In genomic region chr17:65560628-65561371, GRCh38 we compare ENCODE assay signal across 8 cellular contexts. TPM values are rescaled to one million over a fixed set of nuclear protein-coding genes. Genes with fewer than 3 reads are reported as not detected.
DNase-seq lines count a peak whose midpoint lies in the region; ATAC-seq and TF ChIP-seq lines count a peak whose summit lies in the region.

No MANE protein-coding gene starts in this region.

- H3K4me3 ChIP-seq in Loucy (ENCODE audit: low read length, poor library complexity, severe bottlenecking) (peak overlapping the region; percentile 73), SU-DHL-6 (ENCODE audit: insufficient read depth, low read length, poor library complexity, severe bottlenecking) (peak overlapping the region; percentile 71), adipocyte (ENCODE audit: low read length) (peak overlapping the region; percentile 94), parathyroid adenoma (ENCODE audit: low read depth, low read length) (peak overlapping the region; percentile 81), thoracic aorta (no peak overlapping the region)

- no peaks in the 10 kb centered on the region for H3K79me2 ChIP-seq in Loucy (ENCODE audit: insufficient read depth, low read length)
- no peaks in the 10 kb centered on the region for H3K79me2 ChIP-seq in SU-DHL-6 (ENCODE audit: insufficient read depth, low read length)
- no peaks in the 10 kb centered on the region for H3K79me2 ChIP-seq in parathyroid adenoma

- H2AFZ ChIP-seq in Loucy (ENCODE audit: low read length) (peak overlapping the region; percentile 90; the same call in 1 of the 2 replicates), SU-DHL-6 (ENCODE audit: low read depth, low read length, severe bottlenecking) (peak overlapping the region; percentile 92), parathyroid adenoma (peak overlapping the region; percentile 94)

- DNase-seq in AML-193 (lab: John Stamatoyannopoulos, UW) (peak; percentile 34 to 52), adipocyte (ENCODE audit: low read depth) (peak; percentile 95), cardiac septum (ENCODE audit: low spot score) (peak; percentile 85), thoracic aorta (ENCODE audit: low spot score) (peak; percentile 58)

- TF ChIP-seq CTCF in Loucy (conservative IDR thresholded peaks at IDR 0.05; ENCODE audit: low read length) (no peak), SU-DHL-6 (IDR thresholded peaks at IDR 0.05; ENCODE audit: insufficient read depth, low read length, poor library complexity, severe bottlenecking) (no peak), parathyroid adenoma (IDR thresholded peaks at IDR 0.05) (no peak), thoracic aorta (IDR thresholded peaks at IDR 0.05) (no peak)

- H3K9me2 ChIP-seq in Loucy (replicated peaks; ENCODE audit: low read depth, low read length) (no peaks in the 10 kb centered on the region), SU-DHL-6 (replicated peaks; ENCODE audit: insufficient read depth, low read length) (no peaks in the 10 kb centered on the region)

- H3K4me1 ChIP-seq in Loucy (ENCODE audit: insufficient read depth, low read length, poor library complexity, severe bottlenecking) (peaks cover 33% of the 10 kb centered on the region), adipocyte (ENCODE audit: control insufficient read depth, insufficient read depth, low read length) (peaks cover 18% of the 10 kb centered on the region), parathyroid adenoma (peaks cover 12% of the 10 kb centered on the region), thoracic aorta (ENCODE audit: control insufficient read depth in 1 of 2, low read depth in 2 of 2) (peaks cover 19 to 39% of the 10 kb centered on the region in 2 donors)

- intact Hi-C loops in cardiac septum (cut with DNase I) = no loop called here

- no peaks in the 10 kb centered on the region for H3K36me3 ChIP-seq in Loucy (ENCODE audit: insufficient read depth, low read length)
- H3K36me3 ChIP-seq in SU-DHL-6 (ENCODE audit: low read length) = no peaks in the 10 kb centered on the region
- peaks cover 10% of the 10 kb centered on the region for H3K36me3 ChIP-seq in adipocyte (ENCODE audit: control insufficient read depth, insufficient read depth, low read length, severe bottlenecking)
- H3K36me3 ChIP-seq in parathyroid adenoma (ENCODE audit: control insufficient read depth, insufficient read depth, low read length) = no peaks in the 10 kb centered on the region
- no peaks in the 10 kb centered on the region for H3K36me3 ChIP-seq in thoracic aorta

- H3K9ac ChIP-seq in Loucy (ENCODE audit: low read depth, low read length, poor library complexity, severe bottlenecking) (peak overlapping the region; percentile 54), SU-DHL-6 (ENCODE audit: low read length) (peak overlapping the region; percentile 61), adipocyte (ENCODE audit: low read length) (peak overlapping the region; percentile 82), parathyroid adenoma (peak overlapping the region; percentile 83)

- H3K27ac ChIP-seq in SU-DHL-6 (ENCODE audit: low read depth, low read length) (no peak overlapping the region), parathyroid adenoma (peak overlapping the region; percentile 80), thoracic aorta (peak overlapping the region; percentile 89 to 95)

- no peaks in the 10 kb centered on the region for H4K20me1 ChIP-seq in Loucy (ENCODE audit: insufficient read depth, low read length, poor library complexity, severe bottlenecking)
- H4K20me1 ChIP-seq in SU-DHL-6 (ENCODE audit: low read depth, low read length) = no peaks in the 10 kb centered on the region

- H3K27me3 ChIP-seq in Loucy (ENCODE audit: insufficient read depth, low read length, poor library complexity, severe bottlenecking) (peaks cover 31% of the 10 kb centered on the region), SU-DHL-6 (ENCODE audit: low read length) (no peaks in the 10 kb centered on the region), adipocyte (replicated peaks; ENCODE audit: control insufficient read depth, insufficient read depth, low read length) (peaks cover 4% of the 10 kb centered on the region), parathyroid adenoma (ENCODE audit: control insufficient read depth, insufficient read depth, low read length) (no peaks in the 10 kb centered on the region), thoracic aorta (replicated peaks; ENCODE audit: insufficient read depth) (no peaks in the 10 kb centered on the region)

- H3K4me2 ChIP-seq in Loucy (ENCODE audit: low read depth, low read length, poor library complexity, severe bottlenecking) = peak overlapping the region; percentile 97
- peak overlapping the region; percentile 83 for H3K4me2 ChIP-seq in SU-DHL-6 (ENCODE audit: low read depth, low read length, poor library complexity, severe bottlenecking)
- H3K4me2 ChIP-seq in parathyroid adenoma (ENCODE audit: low read length) = peak overlapping the region; percentile 91

- ATAC-seq in GM21360 (IDR thresholded peaks at IDR 0.05; ENCODE audit: unreplicated experiment) (peak; percentile 39), thoracic aorta (ENCODE audit: insufficient number of reproducible peaks, low FRiP score, low read depth) (peak; percentile 74)

- H3F3A ChIP-seq in Loucy (ENCODE audit: low read depth) (peaks cover 5% of the 10 kb centered on the region; the same call in 1 of the 2 replicates), SU-DHL-6 (ENCODE audit: insufficient read depth) (no peaks in the 10 kb centered on the region)

- H3K9me3 ChIP-seq in Loucy (ENCODE audit: insufficient read depth, low read depth, low read length) = no peaks in the 10 kb centered on the region
- no peaks in the 10 kb centered on the region for H3K9me3 ChIP-seq in SU-DHL-6 (ENCODE audit: insufficient read depth, low read length)
- H3K9me3 ChIP-seq in adipocyte (ENCODE audit: control insufficient read depth, low read length) = no peaks in the 10 kb centered on the region
- H3K9me3 ChIP-seq in parathyroid adenoma (ENCODE audit: control insufficient read depth, low read length) = no peaks in the 10 kb centered on the region
- H3K9me3 ChIP-seq in thoracic aorta = no peaks in the 10 kb centered on the region

RNA-seq across cellular contexts. Expression of gene AXIN2, which starts 0.6 kb away (rescaled TPM):
- total RNA-seq in cardiac septum = 12.4 TPM
- 10 to 100 TPM; 24.9 to 27.4 TPM for total RNA-seq in thoracic aorta

Comparison
In these comparisons a context has a peak if more than half of its experiments do, and no peak if none do; other contexts are left out.
1. DNase-seq: peak in every context shown above with its lines; median percentile 95 in adipocyte; 85 in cardiac septum; 58 in thoracic aorta; 43 in AML-193.